ENCODE assay signal across 15 cellular contexts in the genomic region with DNA sequence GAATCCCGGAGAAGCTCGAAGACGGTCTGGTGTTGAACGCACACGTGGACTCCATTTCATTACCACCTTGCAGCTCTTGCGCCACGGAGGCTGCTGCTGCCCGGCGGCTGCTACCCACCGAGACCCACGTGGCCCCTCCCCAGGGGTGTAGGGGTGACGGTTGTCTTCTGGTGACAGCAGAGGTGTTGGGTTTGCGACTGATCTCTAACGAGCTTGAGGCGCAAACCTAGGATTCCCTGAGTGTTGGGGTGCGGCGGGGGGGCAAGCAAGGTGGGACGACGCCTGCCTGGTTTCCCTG. TPM values are rescaled to one million over a fixed set of nuclear protein-coding genes. Genes with fewer than 3 reads are reported as not detected.
DNase-seq lines count a peak whose midpoint lies in the region; ATAC-seq and TF ChIP-seq lines count a peak whose summit lies in the region.
"Had no signal": no experiment of that assay in that cellular context is flagged by ENCODE, and none has a peak within 500 bp of the region (broad histone marks: within the 10 kb centered on the region; RNA-seq: fewer than 3 reads in every experiment).

No MANE protein-coding gene starts in this region.

- no peak overlapping the region for H3K27ac ChIP-seq in SK-N-SH (ENCODE audit: low read depth in 2 of 2, low read length in 1 of 2)
- no peak overlapping the region for H3K27ac ChIP-seq in Peyer's patch
- H3K27ac ChIP-seq in hepatocyte = no peak overlapping the region
- no peak overlapping the region for H3K27ac ChIP-seq in smooth muscle cell (ENCODE audit: low read depth)
- H3K27ac ChIP-seq: right atrium auricular region had no signal

- no peak for TF ChIP-seq EP300 in SK-N-SH (IDR thresholded peaks at IDR 0.05; ENCODE audit: borderline replicate concordance in 1 of 2, low read depth in 1 of 2, low read length in 1 of 2)

- TF ChIP-seq CTCF in SK-N-SH (IDR thresholded peaks at IDR 0.05) (no peak), Peyer's patch (IDR thresholded peaks at IDR 0.05) (no peak), hepatocyte (IDR thresholded peaks at IDR 0.05; ENCODE audit: poor library complexity) (no peak), smooth muscle cell (IDR thresholded peaks at IDR 0.05; ENCODE audit: borderline replicate concordance, insufficient read depth, poor library complexity, severe bottlenecking) (no peak)

- H3K4me1 ChIP-seq in SK-N-SH (ENCODE audit: control insufficient read depth in 1 of 2, insufficient read depth in 2 of 2, low read depth in 1 of 2, low read length in 1 of 2) (peaks cover 26 to 69% of the 10 kb centered on the region in 2 experiments), Peyer's patch (peaks cover 22 to 85% (median 60%) of the 10 kb centered on the region in 4 donors), hepatocyte (ENCODE audit: insufficient read depth) (peaks cover 77% of the 10 kb centered on the region), smooth muscle cell (ENCODE audit: low read depth) (peaks cover 54% of the 10 kb centered on the region)

- no peak for ATAC-seq in SK-N-SH treated with all-trans-retinoic acid at 6 μM for 48 hours
- ATAC-seq: activated CD4-positive, CD25-positive, alpha-beta regulatory T cell treated with anti-CD3 and anti-CD28 coated beads, Interleukin-2, amount 50 U/mL, for 24 hours had no signal

- H4K20me1 ChIP-seq in SK-N-SH (ENCODE audit: insufficient read depth) (peaks cover 24% of the 10 kb centered on the region), hepatocyte (ENCODE audit: insufficient read depth, poor library complexity, severe bottlenecking) (peaks cover 26% of the 10 kb centered on the region), smooth muscle cell (ENCODE audit: low read depth) (peaks cover 27% of the 10 kb centered on the region)

- H3F3A ChIP-seq in SK-N-SH (replicated peaks; ENCODE audit: insufficient read depth) (peaks cover 43% of the 10 kb centered on the region), smooth muscle cell (ENCODE audit: low read depth) (peaks cover 24% of the 10 kb centered on the region)

- no peak for TF ChIP-seq POLR2A in Peyer's patch (IDR thresholded peaks at IDR 0.05)

- H3K79me2 ChIP-seq in SK-N-SH (ENCODE audit: insufficient read depth) (peaks cover 25% of the 10 kb centered on the region), hepatocyte (peaks cover 24% of the 10 kb centered on the region), smooth muscle cell (ENCODE audit: low read depth) (peaks cover 24% of the 10 kb centered on the region)

- H3K36me3 ChIP-seq in SK-N-SH (replicated peaks in 1 of 2; ENCODE audit: control insufficient read depth in 1 of 2, insufficient read depth in 2 of 2, low read length in 1 of 2) (peaks cover 3 to 7% of the 10 kb centered on the region in 2 experiments), Peyer's patch (no peaks in the 10 kb centered on the region), hepatocyte (replicated peaks; ENCODE audit: insufficient read depth, low read depth) (no peaks in the 10 kb centered on the region), smooth muscle cell (ENCODE audit: low read depth) (no peaks in the 10 kb centered on the region)
- H3K36me3 ChIP-seq: right atrium auricular region had no signal

- CTCF ChIA-PET in SK-N-SH (lab: Yijun Ruan, JAX) = interaction anchor here (0.7 to 13.1 kb wide), 35 partner anchors 9 to 900 kb away, joined by 3 to 274 read pairs (median 7); a partner anchor contains a TSS

- POLR2A ChIA-PET in SK-N-SH (lab: Yijun Ruan, JAX) = interaction anchor here (0.9 to 6.1 kb wide), 5 partner anchors 13 to 78 kb away, joined by 3 to 93 read pairs (median 8); a partner anchor contains a TSS

- H3K9me2 ChIP-seq in SK-N-SH = no peaks in the 10 kb centered on the region
- H3K9me2 ChIP-seq in hepatocyte (replicated peaks; ENCODE audit: insufficient read depth) = no peaks in the 10 kb centered on the region

- H3K9ac ChIP-seq in SK-N-SH = no peak overlapping the region
- no peak overlapping the region for H3K9ac ChIP-seq in smooth muscle cell (ENCODE audit: low read depth)

- H3K4me3 ChIP-seq in SK-N-SH (ENCODE audit: low read depth in 2 of 2, low read length in 1 of 2) = peak overlapping the region; percentile 51 to 68; a peak in 2 of 4 replicates
- H3K4me3 ChIP-seq in Peyer's patch = peak overlapping the region in 3 of 4 donors; percentile 21 to 39 (median 22)
- no peak overlapping the region for H3K4me3 ChIP-seq in hepatocyte
- H3K4me3 ChIP-seq in smooth muscle cell = peak overlapping the region; percentile 49

- H2AFZ ChIP-seq in SK-N-SH (ENCODE audit: low read depth) = no peak overlapping the region
- peak overlapping the region; percentile 50 for H2AFZ ChIP-seq in hepatocyte
- H2AFZ ChIP-seq in smooth muscle cell (ENCODE audit: low read depth) = no peak overlapping the region

- peak overlapping the region; percentile 85 for H3K4me2 ChIP-seq in SK-N-SH
- peak overlapping the region; percentile 100 for H3K4me2 ChIP-seq in hepatocyte
- H3K4me2 ChIP-seq in smooth muscle cell = peak overlapping the region; percentile 100

- H3K27me3 ChIP-seq in SK-N-SH (ENCODE audit: insufficient read depth) (peaks cover 39% of the 10 kb centered on the region), Peyer's patch (peaks cover 0 to 28% of the 10 kb centered on the region in 2 donors), hepatocyte (peaks cover 37% of the 10 kb centered on the region), smooth muscle cell (ENCODE audit: low read depth) (peaks cover 32% of the 10 kb centered on the region)

- no peak for TF ChIP-seq RAD21 in SK-N-SH (IDR thresholded peaks at IDR 0.05; ENCODE audit: low read length)

- DNase-seq in SK-N-SH = no peak
- DNase-seq in Peyer's patch = no peak
- DNase-seq in hepatocyte (ENCODE audit: low spot score) = no peak
- DNase-seq in smooth muscle cell (lab: John Stamatoyannopoulos, UW; ENCODE audit: unreplicated experiment) = no peak
- no peak for DNase-seq in SKM-1 (lab: John Stamatoyannopoulos, UW; ENCODE audit: unreplicated experiment)
- no peak for DNase-seq in NCI-H146 (lab: John Stamatoyannopoulos, UW)
- DNase-seq in activated effector memory CD4-positive, alpha-beta T cell treated with anti-CD3 and anti-CD28 coated beads, Interleukin-2, amount 50 U/mL, for 16 hours = no peak
- DNase-seq: activated gamma-delta T cell, cerebellar nuclear complex, Karpas-422, NCI-H2029, SIG-M5 had no signal

- WGBS in SK-N-SH (ENCODE audit: low lambda C conversion rate) = 22% methylated on average over 19 of the region's 19 CpGs
- WGBS in hepatocyte (ENCODE audit: low lambda C conversion rate, missing lambda C conversion rate) = 10% methylated on average over 16 of the region's 19 CpGs
- 3% methylated on average over 19 of the region's 19 CpGs for WGBS in smooth muscle cell (ENCODE audit: low lambda C conversion rate)

- H3K9me3 ChIP-seq in SK-N-SH (no peaks in the 10 kb centered on the region), Peyer's patch (no peaks in the 10 kb centered on the region), hepatocyte (ENCODE audit: low read depth) (no peaks in the 10 kb centered on the region), smooth muscle cell (replicated peaks; ENCODE audit: low read depth) (no peaks in the 10 kb centered on the region)
- H3K9me3 ChIP-seq: right atrium auricular region had no signal

TF ChIP-seq in SK-N-SH, 30 proteins besides CTCF, POLR2A, EP300 and RAD21:
- TF ChIP-seq FOXJ3 (CRISPR knock-in tag; IDR thresholded peaks at IDR 0.05) (no peak), RXRA (IDR thresholded peaks at IDR 0.05; ENCODE audit: borderline replicate concordance, low read depth) (no peak), NFIC (IDR thresholded peaks at IDR 0.05; ENCODE audit: borderline replicate concordance) (no peak)
- TF ChIP-seq, protein P1, sequence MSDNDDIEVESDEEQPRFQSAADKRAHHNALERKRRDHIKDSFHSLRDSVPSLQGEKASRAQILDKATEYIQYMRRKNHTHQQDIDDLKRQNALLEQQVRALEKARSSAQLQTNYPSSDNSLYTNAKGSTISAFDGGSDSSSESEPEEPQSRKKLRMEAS (IDR thresholded peaks at IDR 0.05; ENCODE audit: low read depth) = 0 out of 2 replicates have a peak, but pooled peaks have one; percentile 8

TF ChIP-seq in SK-N-SH treated with all-trans-retinoic acid at 6 μM for 48 hours, 23 proteins besides CTCF, POLR2A, EP300 and RAD21:
- TF ChIP-seq ZC3H10 (CRISPR knock-in tag; IDR thresholded peaks at IDR 0.05) (no peak), ZFP3 (CRISPR knock-in tag; IDR thresholded peaks at IDR 0.05) (no peak), TCF4 (CRISPR knock-in tag; IDR thresholded peaks at IDR 0.05; ENCODE audit: borderline replicate concordance) (no peak), BACH2 (CRISPR knock-in tag; IDR thresholded peaks at IDR 0.05; ENCODE audit: borderline replicate concordance) (no peak), ZFP30 (CRISPR knock-in tag; IDR thresholded peaks at IDR 0.05) (no peak), ZNF565 (CRISPR knock-in tag; conservative IDR thresholded peaks at IDR 0.05; ENCODE audit: low read depth) (no peak), OSR1 (CRISPR knock-in tag; IDR thresholded peaks at IDR 0.05) (no peak), ISL1 (CRISPR knock-in tag; IDR thresholded peaks at IDR 0.05) (no peak)

RNA-seq across cellular contexts. Expression of a gene that starts 1.7 kb away (rescaled TPM):
- polyA plus RNA-seq in SK-N-SH (2012; rRNA removed) (16.6 and 21.9 TPM in 2 replicates), hepatocyte (74.3 and 86.7 TPM in 2 replicates), smooth muscle cell (44.6 and 47.2 TPM in 2 replicates)
- polyA plus RNA-seq in SK-N-SH (2012; cell fraction: cytosol; rRNA removed) = 11.0 and 13.2 TPM in 2 replicates
- 23.6 and 29.2 TPM in 2 replicates for polyA plus RNA-seq in SK-N-SH (2012; cell fraction: nucleus; rRNA removed)
- total RNA-seq in Peyer's patch (10 to 100 TPM in 2 of 4 donors, 1 to 10 TPM in 2; 4.9 to 19.0 (median 12.3) TPM), hepatocyte (49.6 and 56.1 TPM in 2 replicates), smooth muscle cell (17.3 and 17.4 TPM in 2 replicates)

RNA-seq across cellular contexts. Expression of a gene that starts 44.1 kb away (rescaled TPM):
- 2.1 and 2.9 TPM in 2 replicates for polyA plus RNA-seq in SK-N-SH (2012; rRNA removed)
- 2.0 and 2.8 TPM in 2 replicates for polyA plus RNA-seq in SK-N-SH (2012; cell fraction: cytosol; rRNA removed)
- polyA plus RNA-seq in SK-N-SH (2012; cell fraction: nucleus; rRNA removed) = 6.1 and 6.5 TPM in 2 replicates
- total RNA-seq in Peyer's patch = 10 to 100 TPM in 1 of 4 donors, 1 to 10 TPM in 3; 2.5 to 14.9 (median 3.5) TPM
- total RNA-seq in hepatocyte = 4.3 and 8.6 TPM in 2 replicates
- polyA plus RNA-seq in hepatocyte = 6.5 and 8.3 TPM in 2 replicates
- total RNA-seq in smooth muscle cell = 1.9 and 2.6 TPM in 2 replicates
- 4.3 and 9.0 TPM in 2 replicates for polyA plus RNA-seq in smooth muscle cell
